In genomic region chr22:37763012-37763411, GRCh38 we compare ENCODE assay signal across 16 cellular contexts. TPM values are rescaled to one million over a fixed set of nuclear protein-coding genes. Genes with fewer than 3 reads are reported as not detected.
DNase-seq lines count a peak whose midpoint lies in the region; ATAC-seq, FAIRE-seq and TF ChIP-seq lines count a peak whose summit lies in the region.
"Had no signal": no experiment of that assay in that cellular context is flagged by ENCODE, and none has a peak within 500 bp of the region (broad histone marks: within the 10 kb centered on the region; RNA-seq: fewer than 3 reads in every experiment).

No MANE protein-coding gene starts in this region.

- H3K9ac ChIP-seq in HepG2 (ENCODE audit: insufficient read depth, low read depth, low read length): no peak overlapping the region

- intact Hi-C loops in HepG2 (cut with micrococcal nuclease; ENCODE audit: unreplicated experiment) (no loop called here), right lobe of liver (cut with DNase I) (no loop called here), PC-9 (cut with micrococcal nuclease; ENCODE audit: unreplicated experiment) (no loop called here)

- H3K79me2 ChIP-seq in HepG2 (ENCODE audit: insufficient read depth, low read length) (no peaks in the 10 kb centered on the region), PC-9 (ENCODE audit: low read depth) (peaks cover 18% of the 10 kb centered on the region)

- H3K27me3 ChIP-seq in HepG2 (ENCODE audit: control insufficient read depth in 1 of 2, insufficient read depth in 2 of 2, low read length in 2 of 2): no peaks in the 10 kb centered on the region
- H3K27me3 ChIP-seq in right lobe of liver: no peaks in the 10 kb centered on the region
- no peaks in the 10 kb centered on the region for H3K27me3 ChIP-seq in PC-9 (ENCODE audit: insufficient read depth, low read depth)
- no peaks in the 10 kb centered on the region for H3K27me3 ChIP-seq in HAP-1 (ENCODE audit: low read depth)

- H3K36me3 ChIP-seq in HepG2 (replicated peaks in 1 of 2; ENCODE audit: control insufficient read depth in 1 of 2, insufficient read depth in 2 of 2, low read length in 2 of 2): peaks cover 2 to 24% of the 10 kb centered on the region in 2 experiments; a peak in 3 of 5 replicates
- peaks cover 0 to 13% (median 8%) of the 10 kb centered on the region in 4 donors for H3K36me3 ChIP-seq in right lobe of liver
- H3K36me3 ChIP-seq in PC-9 (ENCODE audit: low read depth): peaks cover 50% of the 10 kb centered on the region
- peaks cover 19% of the 10 kb centered on the region for H3K36me3 ChIP-seq in HAP-1 (replicated peaks)

- no peak overlapping the region for H3K27ac ChIP-seq in HepG2 (ENCODE audit: extremely low read length, insufficient read depth, low read length)
- H3K27ac ChIP-seq in right lobe of liver: no peak overlapping the region
- H3K27ac ChIP-seq in PC-9: peak overlapping the region; percentile 72; the same call in 1 of the 2 replicates

- no peaks in the 10 kb centered on the region for H3K9me3 ChIP-seq in HepG2 (ENCODE audit: low read length)
- H3K9me3 ChIP-seq in right lobe of liver: no peaks in the 10 kb centered on the region
- no peaks in the 10 kb centered on the region for H3K9me3 ChIP-seq in PC-9 (ENCODE audit: insufficient read depth, low read depth)
- H3K9me3 ChIP-seq in HAP-1: no peaks in the 10 kb centered on the region

- TF ChIP-seq EP300 in HepG2 (IDR thresholded peaks at IDR 0.05; ENCODE audit: low read depth in 2 of 2, low read length in 2 of 2): no peak
- TF ChIP-seq EP300 in HepG2 (CRISPR knock-in tag; IDR thresholded peaks at IDR 0.05; ENCODE audit: borderline replicate concordance): no peak

- H3K4me3 ChIP-seq in HepG2 (replicated peaks in 1 of 3; ENCODE audit: insufficient read depth in 1 of 3, low read depth in 2 of 3, low read length in 3 of 3): no peak overlapping the region
- H3K4me3 ChIP-seq in right lobe of liver: no peak overlapping the region
- H3K4me3 ChIP-seq in PC-9: no peak overlapping the region
- no peak overlapping the region for H3K4me3 ChIP-seq in HAP-1
- H3K4me3 ChIP-seq: GM23338 had no signal

- no peaks in the 10 kb centered on the region for H3K9me2 ChIP-seq in PC-9 (ENCODE audit: insufficient read depth)

- WGBS in HepG2 (ENCODE audit: low lambda C conversion rate): 100% methylated on average over 1 of the region's 9 CpGs
- 80% methylated on average over 1 of the region's 9 CpGs for WGBS in right lobe of liver (ENCODE audit: insufficient coverage, low coverage, low lambda C conversion rate, missing lambda C conversion rate)

- no peak for FAIRE-seq in HepG2 (lab: Jason Lieb, UNC)
- FAIRE-seq: H54, HTR-8/SVneo had no signal

- CTCF ChIA-PET in HepG2 (lab: Yijun Ruan, JAX; ENCODE audit: low intra/inter-chr PET ratio, low total read pairs): no interaction called here
- CTCF ChIA-PET in PC-9 (lab: Charles Lee): interaction anchor here (0.5 to 1.1 kb wide), 2 partner anchors 13 to 26 kb away, joined by 3 read pairs; no protein-coding TSS in a partner anchor

- H3K4me2 ChIP-seq in HepG2 (ENCODE audit: low read depth, low read length): no peak overlapping the region
- peak overlapping the region; percentile 52; the same call in 1 of the 2 replicates for H3K4me2 ChIP-seq in PC-9
- H3K4me2 ChIP-seq: GM23338 had no signal

- no peaks in the 10 kb centered on the region for H4K20me1 ChIP-seq in HepG2 (ENCODE audit: insufficient read depth, low read length)
- H4K20me1 ChIP-seq in PC-9 (ENCODE audit: insufficient read depth): peaks cover 4% of the 10 kb centered on the region; the same call in 1 of the 2 replicates

- no peak for DNase-seq in HepG2 (ENCODE audit: low spot score)
- DNase-seq in right lobe of liver: no peak
- DNase-seq in PC-9: peak in 1 of 2 experiments; percentile 30
- DNase-seq in ACHN: no peak
- no peak for DNase-seq in HAP-1 (ENCODE audit: low spot score in 2 of 2)
- DNase-seq in SKM-1 (lab: John Stamatoyannopoulos, UW; ENCODE audit: unreplicated experiment): no peak
- DNase-seq: AML-193; Calu3; CD8-positive, alpha-beta T cell; DMS79 treated with DMSO at 0.1 percent for 48 hours; GF-D8; KG1 had no signal

- TF ChIP-seq CTCF in HepG2 (CRISPR knock-in tag; IDR thresholded peaks at IDR 0.05): no peak
- TF ChIP-seq CTCF in right lobe of liver (IDR thresholded peaks at IDR 0.05): no peak
- TF ChIP-seq CTCF in PC-9 (conservative IDR thresholded peaks at IDR 0.05): no peak

- in situ Hi-C loops in HepG2 (cut with HindIII; ENCODE audit: extremely low pct_ligation_motif_present, low pct_unique_long_range_greater_than_20kb) (no loop called here), ACHN (cut with HindIII; ENCODE audit: low pct_ligation_motif_present, low pct_unique_long_range_greater_than_20kb, low sequenced_read_pairs) (no loop called here), HAP-1 (cut with MboI; ENCODE audit: low sequenced_read_pairs) (no loop called here)

- H3K4me1 ChIP-seq in HepG2 (ENCODE audit: insufficient read depth, low read length): peaks cover 56% of the 10 kb centered on the region
- peaks cover 0 to 30% (median 15%) of the 10 kb centered on the region in 4 donors for H3K4me1 ChIP-seq in right lobe of liver
- H3K4me1 ChIP-seq in PC-9 (replicated peaks; ENCODE audit: insufficient read depth): peaks cover 38% of the 10 kb centered on the region
- no peaks in the 10 kb centered on the region for H3K4me1 ChIP-seq in HAP-1

- peaks cover 70% of the 10 kb centered on the region for H3F3A ChIP-seq in PC-9 (ENCODE audit: insufficient read depth, low read depth)

- TF ChIP-seq RAD21 in HepG2 (CRISPR knock-in tag; IDR thresholded peaks at IDR 0.05): no peak

- ATAC-seq in HepG2 (no peak), right lobe of liver (no peak), esophagus mucosa (peak; percentile 10)
- ATAC-seq: CD8-positive, alpha-beta T cell; GM23338 had no signal

- BruUV-seq in HepG2 (replicated peaks; lab: Mats Ljungman, UMichigan): no TSS peak
- no TSS peak for BruUV-seq in PC-9 (replicated peaks; lab: Mats Ljungman, UMichigan)

- no peak for TF ChIP-seq POLR2A in HepG2 (IDR thresholded peaks at IDR 0.05; ENCODE audit: insufficient read depth in 1 of 2, low read depth in 2 of 2, low read length in 2 of 2)
- no peak for TF ChIP-seq POLR2A in right lobe of liver (IDR thresholded peaks at IDR 0.05)

- POLR2A ChIA-PET in HepG2 (lab: Yijun Ruan, JAX) (interaction anchor here (1.0 to 2.1 kb wide), 3 partner anchors 20 to 45 kb away, joined by 3 to 8 read pairs (median 4); partner anchors contain the start of gene GCAT), PC-9 (lab: Charles Lee; ENCODE audit: unreplicated experiment) (interaction anchor here (0.6 to 1.1 kb wide), 7 partner anchors 9 to 155 kb away, joined by 3 to 9 read pairs (median 6); no protein-coding TSS in a partner anchor)

- H2AFZ ChIP-seq in HepG2 (ENCODE audit: low read length): no peak overlapping the region
- no peak overlapping the region for H2AFZ ChIP-seq in PC-9
- H2AFZ ChIP-seq: GM23338 had no signal

TF ChIP-seq in HepG2, 621 proteins besides CTCF, POLR2A, EP300 and RAD21:
- TF ChIP-seq HNRNPL (IDR thresholded peaks at IDR 0.05; ENCODE audit: low read depth, low read length) (0 out of 2 replicates have a peak, but pooled peaks have one; percentile 5), ZNF30 (CRISPR knock-in tag; IDR thresholded peaks at IDR 0.05) (no peak)

RNA-seq across cellular contexts. Expression of gene GCAT, which starts 44.7 kb away (rescaled TPM):
- total RNA-seq in HepG2 (2016; rRNA removed; fragmentation: Illumina TruSeq; extraction: Trizol): 50.3 and 56.8 TPM in 2 replicates
- 23.1 and 31.8 TPM in 2 replicates for total RNA-seq in HepG2 (2016; cell fraction: cytosol; rRNA removed; fragmentation: Illumina TruSeq; extraction: Trizol; ENCODE audit: low read depth)
- 52.6 and 58.0 TPM in 2 replicates for total RNA-seq in HepG2 (2016; cell fraction: insoluble cytoplasmic fraction; rRNA removed; fragmentation: Illumina TruSeq; extraction: Trizol)
- 32.9 and 38.6 TPM in 2 replicates for total RNA-seq in HepG2 (2016; cell fraction: membrane; rRNA removed; fragmentation: Illumina TruSeq; extraction: Trizol)
- total RNA-seq in HepG2 (2016; cell fraction: nucleus; rRNA removed; fragmentation: Illumina TruSeq; extraction: Trizol): 22.7 and 25.7 TPM in 2 replicates
- 24.6 and 28.0 TPM in 2 replicates for polyA plus RNA-seq in HepG2 (2011; rRNA removed)
- polyA plus RNA-seq in HepG2 (2011; cell fraction: cytosol; rRNA removed): 15.8 and 37.3 TPM in 2 replicates
- polyA plus RNA-seq in HepG2 (2011; cell fraction: nucleus; rRNA removed): 35.2 and 54.6 TPM in 2 replicates
- polyA plus RNA-seq in HepG2 (2012): 10.3 and 20.4 TPM in 2 replicates
- polyA plus RNA-seq in HepG2 (2016; cell fraction: cytosol; fragmentation: Illumina TruSeq; extraction: Trizol; ENCODE audit: low read depth): 22.8 and 31.3 TPM in 2 replicates
- polyA plus RNA-seq in HepG2 (2016; cell fraction: insoluble cytoplasmic fraction; fragmentation: Illumina TruSeq; extraction: Trizol; ENCODE audit: low read depth): 55.4 and 57.3 TPM in 2 replicates
- polyA plus RNA-seq in HepG2 (2016; cell fraction: membrane; fragmentation: Illumina TruSeq; extraction: Trizol; ENCODE audit: low read depth): 28.0 and 32.8 TPM in 2 replicates
- 37.4 and 40.9 TPM in 2 replicates for polyA plus RNA-seq in HepG2 (2016; cell fraction: nucleus; fragmentation: Illumina TruSeq; extraction: Trizol; ENCODE audit: insufficient read depth, low read depth)
- polyA minus RNA-seq in HepG2 (2011; rRNA and poly(A)+ RNA removed; ENCODE audit: low replicate concordance): 8.3 and 44.9 TPM in 2 replicates
- polyA minus RNA-seq in HepG2 (2011; cell fraction: cytosol; rRNA and poly(A)+ RNA removed): 21.9 and 27.6 TPM in 2 replicates
- polyA minus RNA-seq in HepG2 (2011; cell fraction: nucleus; rRNA and poly(A)+ RNA removed): 18.2 TPM in 2 replicates
- total RNA-seq in right lobe of liver: 10 to 100 TPM; 21.9 to 43.0 (median 29.8) TPM
- total RNA-seq in PC-9 (2021): 32.3 and 37.7 TPM in 2 replicates
- 21.7 TPM for total RNA-seq in esophagus mucosa
